11 cellular contexts compared by ENCODE assay signal in genomic region chr3:196115678-196116083, GRCh38. TPM values are rescaled to one million over a fixed set of nuclear protein-coding genes. Genes with fewer than 3 reads are reported as not detected.
DNase-seq lines count a peak whose midpoint lies in the region; ATAC-seq, FAIRE-seq and TF ChIP-seq lines count a peak whose summit lies in the region.
"Had no signal": no experiment of that assay in that cellular context is flagged by ENCODE, and none has a peak within 500 bp of the region (broad histone marks: within the 10 kb centered on the region; RNA-seq: fewer than 3 reads in every experiment).

No MANE protein-coding gene starts in this region.

- DNase-seq in GM19239 (ENCODE audit: insufficient read length, low spot score) (peak; percentile 41), Karpas-422 (no peak), foreskin keratinocyte (no peak), left ventricle myocardium superior (no peak), H54 (ENCODE audit: insufficient read length, low spot score) (no peak), putamen (ENCODE audit: low spot score) (no peak)
- DNase-seq: NCI-H2227 treated with DMSO at 0.1 percent for 48 hours had no signal

- H3K4me1 ChIP-seq in Karpas-422 (ENCODE audit: low read length) = peaks cover 12% of the 10 kb centered on the region
- peaks cover 6% of the 10 kb centered on the region for H3K4me1 ChIP-seq in foreskin keratinocyte

- no peaks in the 10 kb centered on the region for H3K9me3 ChIP-seq in Karpas-422 (ENCODE audit: low read length)

- H2AFZ ChIP-seq in Karpas-422 (ENCODE audit: low read length) = no peak overlapping the region

- H3K9ac ChIP-seq in Karpas-422 (ENCODE audit: low read length) = no peak overlapping the region

- H3K27ac ChIP-seq in Karpas-422 (ENCODE audit: low read length) = no peak overlapping the region
- H3K27ac ChIP-seq in foreskin keratinocyte = no peak overlapping the region
- H3K27ac ChIP-seq: C4-2B, cardiac muscle cell had no signal

- H3K4me3 ChIP-seq in GM08714 (ENCODE audit: low read length) (peak overlapping the region; percentile 19; the same call in 1 of the 2 replicates), Karpas-422 (ENCODE audit: low read length) (no peak overlapping the region)
- H3K4me3 ChIP-seq: cardiac muscle cell had no signal

- peak overlapping the region; percentile 4 for H3K4me2 ChIP-seq in Karpas-422 (ENCODE audit: low read depth, low read length, poor library complexity, severe bottlenecking)

- peak; percentile 94 for FAIRE-seq in GM19239 (lab: Jason Lieb, UNC)
- no peak for FAIRE-seq in H54 (lab: Jason Lieb, UNC)

- no peaks in the 10 kb centered on the region for H3K36me3 ChIP-seq in Karpas-422 (ENCODE audit: insufficient read depth, low read length)
- H3K36me3 ChIP-seq: cardiac muscle cell had no signal

- intact Hi-C loops in left ventricle myocardium superior (cut with micrococcal nuclease) = no loop called here

- no peak for TF ChIP-seq CTCF in foreskin keratinocyte (conservative IDR thresholded peaks at IDR 0.05)

- ATAC-seq in HG02763 (IDR thresholded peaks at IDR 0.05; ENCODE audit: unreplicated experiment) = peak; percentile 60
- ATAC-seq in foreskin keratinocyte = no peak
- ATAC-seq in left ventricle myocardium superior = no peak

- no peaks in the 10 kb centered on the region for H3K79me2 ChIP-seq in Karpas-422 (ENCODE audit: low read length)

- H4K20me1 ChIP-seq in Karpas-422 (ENCODE audit: insufficient read depth, low read depth, low read length) = no peaks in the 10 kb centered on the region

- no peaks in the 10 kb centered on the region for H3K27me3 ChIP-seq in Karpas-422 (ENCODE audit: low read length)
- no peaks in the 10 kb centered on the region for H3K27me3 ChIP-seq in foreskin keratinocyte
- H3K27me3 ChIP-seq: cardiac muscle cell had no signal

- H3K9me2 ChIP-seq in Karpas-422 (replicated peaks; ENCODE audit: insufficient read depth, low read length) = no peaks in the 10 kb centered on the region

- TF ChIP-seq POLR2A in H54 (IDR thresholded peaks at IDR 0.05; ENCODE audit: low read depth, low read length) = no peak

RNA-seq across cellular contexts. Expression of gene TFRC, which starts 33.8 kb away (rescaled TPM):
- total RNA-seq in Karpas-422 (2014; rRNA removed; shearing (Covaris generic); ENCODE audit: low replicate concordance) = 105 and 111 TPM in 2 replicates
- total RNA-seq in foreskin keratinocyte (44.6 and 52.3 TPM in 2 replicates), left ventricle myocardium superior (61.2 TPM)
- 12.8 and 13.4 TPM in 2 replicates for polyA plus RNA-seq in foreskin keratinocyte
